ENCODE assay signal across 23 cellular contexts in genomic region chr16:19722981-19723380, GRCh38. TPM values are rescaled to one million over a fixed set of nuclear protein-coding genes. Genes with fewer than 3 reads are reported as not detected.
DNase-seq lines count a peak whose midpoint lies in the region; TF ChIP-seq lines count a peak whose summit lies in the region.
"Had no signal": no experiment of that assay in that cellular context is flagged by ENCODE, and none has a peak within 500 bp of the region (broad histone marks: within the 10 kb centered on the region; RNA-seq: fewer than 3 reads in every experiment).

No MANE protein-coding gene starts in this region.

- H3K4me1 ChIP-seq in mammary epithelial cell (ENCODE audit: insufficient read depth, low read length) (peaks cover 7% of the 10 kb centered on the region), uterus (no peaks in the 10 kb centered on the region)

- WGBS in mammary epithelial cell (ENCODE audit: low coverage, missing lambda C conversion rate) = 96% methylated on average over 3 of the region's 7 CpGs

- H3K36me3 Mint-ChIP-seq in MCF 10A (ENCODE audit: insufficient read depth, unreplicated experiment) = peaks cover 7% of the 10 kb centered on the region
- peaks cover 10% of the 10 kb centered on the region for H3K36me3 Mint-ChIP-seq in endothelial cell (ENCODE audit: low read depth, unreplicated experiment)

- no peaks in the 10 kb centered on the region for H3K27me3 ChIP-seq in mammary epithelial cell (ENCODE audit: insufficient read depth, low read length)
- H3K27me3 ChIP-seq in uterus = no peaks in the 10 kb centered on the region

- H3K9me3 ChIP-seq in mammary epithelial cell (replicated peaks; ENCODE audit: insufficient read depth, low read length) (no peaks in the 10 kb centered on the region), uterus (no peaks in the 10 kb centered on the region)
- H3K9me3 ChIP-seq: HAP-1 had no signal

- no peak overlapping the region for H3K27ac ChIP-seq in mammary epithelial cell (ENCODE audit: insufficient read depth, low read depth, low read length)
- H3K27ac ChIP-seq in uterus = no peak overlapping the region
- H3K27ac ChIP-seq: 22Rv1, GM23248, RWPE1 had no signal

- in situ Hi-C loops in mammary epithelial cell (cut with MboI; ENCODE audit: low sequenced_read_pairs in 2 of 2) = no loop called here

- peaks cover 19% of the 10 kb centered on the region for H3K79me2 ChIP-seq in mammary epithelial cell (ENCODE audit: insufficient read depth, low read length)

- H3K36me3 ChIP-seq in mammary epithelial cell (ENCODE audit: insufficient read depth, low read length) (no peaks in the 10 kb centered on the region), uterus (no peaks in the 10 kb centered on the region)
- H3K36me3 ChIP-seq: HAP-1 had no signal

- no peaks in the 10 kb centered on the region for H3K9me3 Mint-ChIP-seq in MCF 10A (ENCODE audit: unreplicated experiment)
- no peaks in the 10 kb centered on the region for H3K9me3 Mint-ChIP-seq in endothelial cell (ENCODE audit: unreplicated experiment)

- peak overlapping the region; percentile 9 for H3K27ac Mint-ChIP-seq in MCF 10A (ENCODE audit: low read depth, unreplicated experiment)
- peak overlapping the region; percentile 88 for H3K27ac Mint-ChIP-seq in endothelial cell (ENCODE audit: unreplicated experiment)

- no peak for TF ChIP-seq POLR2A in uterus (IDR thresholded peaks at IDR 0.05)

- H3K4me3 Mint-ChIP-seq in MCF 10A (ENCODE audit: unreplicated experiment) = no peak overlapping the region
- H3K4me3 Mint-ChIP-seq in endothelial cell (ENCODE audit: unreplicated experiment) = no peak overlapping the region

- dilution Hi-C loops in mammary epithelial cell (cut with HindIII; ENCODE audit: low sequenced_read_pairs) = loop anchor here (25.0 kb wide), 1 partner anchor 164 kb away; the partner anchor contains the start of gene GPRC5B

- no peak overlapping the region for H2AFZ ChIP-seq in mammary epithelial cell (ENCODE audit: low read depth, low read length)
- H2AFZ ChIP-seq: GM23248 had no signal

- H3K4me2 ChIP-seq in mammary epithelial cell (ENCODE audit: insufficient read depth, low read depth, low read length) = no peak overlapping the region

- H3K9ac ChIP-seq in mammary epithelial cell (ENCODE audit: insufficient read depth, low read length) = no peak overlapping the region
- H3K9ac ChIP-seq: GM23248 had no signal

- intact Hi-C loops in MCF 10A (cut with micrococcal nuclease) = no loop called here
- intact Hi-C loops in mammary epithelial cell (cut with micrococcal nuclease) = no loop called here
- intact Hi-C loops in uterus (cut with DNase I; ENCODE audit: low total_unique reads) = no loop called here

- H3K4me1 Mint-ChIP-seq in MCF 10A (ENCODE audit: insufficient read depth, unreplicated experiment) (no peaks in the 10 kb centered on the region), endothelial cell (ENCODE audit: unreplicated experiment) (peaks cover 52% of the 10 kb centered on the region)

- H4K20me1 ChIP-seq in mammary epithelial cell (ENCODE audit: insufficient read depth, low read length) = no peaks in the 10 kb centered on the region

- CTCF ChIA-PET in MCF 10A (lab: Yijun Ruan, JAX) = interaction anchor here (0.6 to 0.7 kb wide), 2 partner anchors 45 to 48 kb away, joined by 3 read pairs; no protein-coding TSS in a partner anchor
- CTCF ChIA-PET in mammary epithelial cell (lab: Charles Lee; ENCODE audit: low non-redundant PET) = no interaction called here

- no TSS peak for BruUV-seq in MCF 10A (replicated peaks; lab: Mats Ljungman, UMichigan)
- no TSS peak for BruUV-seq in mammary epithelial cell (replicated peaks; lab: Mats Ljungman, UMichigan)

- H3K27me3 Mint-ChIP-seq in MCF 10A (ENCODE audit: insufficient read depth, unreplicated experiment) = no peaks in the 10 kb centered on the region
- peaks cover 11% of the 10 kb centered on the region for H3K27me3 Mint-ChIP-seq in endothelial cell (ENCODE audit: unreplicated experiment)

- TF ChIP-seq CTCF in MCF 10A (IDR thresholded peaks at IDR 0.05; ENCODE audit: unreplicated experiment) (no peak), mammary epithelial cell (conservative IDR thresholded peaks at IDR 0.05 in 1 of 2, IDR thresholded peaks at IDR 0.05 in 1 of 2; ENCODE audit: extremely low read depth in 1 of 2, insufficient read depth in 1 of 2, low read depth in 1 of 2, low read length in 2 of 2) (no peak), endothelial cell (IDR thresholded peaks at IDR 0.05; ENCODE audit: unreplicated experiment) (no peak), uterus (IDR thresholded peaks at IDR 0.05) (no peak)

- POLR2A ChIA-PET in MCF 10A (lab: Yijun Ruan, JAX) = interaction anchor here (0.9 kb wide), 1 partner anchor 12 kb away, joined by 3 read pairs; no protein-coding TSS in a partner anchor

- H3K4me3 ChIP-seq in mammary epithelial cell (replicated peaks in 1 of 3; ENCODE audit: insufficient read depth in 1 of 3, low read depth in 2 of 3, low read length in 3 of 3) = no peak overlapping the region
- H3K4me3 ChIP-seq in uterus = no peak overlapping the region
- H3K4me3 ChIP-seq: GM23248, HAP-1 had no signal

- DNase-seq in MCF 10A (ENCODE audit: unreplicated experiment) = no peak
- DNase-seq in mammary epithelial cell = no peak
- peak; percentile 8 for DNase-seq in OCI-M1 (lab: John Stamatoyannopoulos, UW)
- no peak for DNase-seq in endothelial cell (ENCODE audit: low spot score)
- DNase-seq in stimulated activated CD4-positive, alpha-beta T cell treated with anti-CD3 and anti-CD28 coated beads, Interleukin-4, amount 100 ng/mL, for 24 hours = no peak
- DNase-seq in NCI-H526 treated with DMSO at 0.1 percent for 48 hours (lab: John Stamatoyannopoulos, UW) = no peak
- DNase-seq in uterus = no peak
- no peak for DNase-seq in occipital lobe (lab: John Stamatoyannopoulos, UW)
- DNase-seq: Calu3, GM23248, Karpas-422, NCI-H1092 treated with DMSO at 0.1 percent for 48 hours, NCI-H1436, NCI-H187, NCI-H2081 treated with DMSO at 0.1 percent for 48 hours, NCI-H2171, NCI-H226, NCI-H510A, NCI-H748 treated with DMSO at 0.1 percent for 48 hours, SHP77 treated with DMSO at 0.1 percent for 48 hours had no signal

RNA-seq across cellular contexts. Expression of gene IQCK, which starts 4.9 kb away (rescaled TPM):
- 5.9 and 8.4 TPM in 2 replicates for total RNA-seq in MCF 10A (2022)
- total RNA-seq in mammary epithelial cell = 10 to 100 TPM in 1 of 2 donors, 1 to 10 TPM in 1; 5.8 to 11.0 TPM
- polyA plus RNA-seq in mammary epithelial cell = 6.1 TPM
- polyA minus RNA-seq in mammary epithelial cell = 20.5 TPM
- total RNA-seq in endothelial cell (ENCODE audit: unreplicated experiment) = 18.6 TPM
- total RNA-seq in uterus = 10 to 100 TPM; 14.7 to 27.2 (median 21.1) TPM
- 10.8 TPM for total RNA-seq in occipital lobe

RNA-seq across cellular contexts. Expression of gene KNOP1, which starts 5.0 kb away (rescaled TPM):
- 22.3 and 24.5 TPM in 2 replicates for total RNA-seq in MCF 10A (2022)
- 10 to 100 TPM in 1 of 2 donors, 1 to 10 TPM in 1; 7.8 to 31.3 TPM for total RNA-seq in mammary epithelial cell
- polyA plus RNA-seq in mammary epithelial cell = 11.6 TPM
- polyA minus RNA-seq in mammary epithelial cell = 16.1 TPM
- total RNA-seq in endothelial cell (ENCODE audit: unreplicated experiment) = 36.6 TPM
- total RNA-seq in uterus = 10 to 100 TPM in 2 of 4 donors, 1 to 10 TPM in 2; 1.5 to 20.5 (median 9.4) TPM
- 20.1 TPM for total RNA-seq in occipital lobe
